9 cellular contexts compared by ENCODE assay signal in genomic region chr18:54294274-54294673, GRCh38.
"Had no signal": no experiment of that assay in that cellular context is flagged by ENCODE, and none has a peak within 500 bp of the region (broad histone marks: within the 10 kb centered on the region; RNA-seq: fewer than 3 reads in every experiment).

No MANE protein-coding gene starts in this region.

- H3K9ac ChIP-seq: GM23248 had no signal

- H3K9me3 ChIP-seq: HAP-1 had no signal

- DNase-seq: GM23248, GOT3, H7, HFFc6, Kasumi-1, KG1 had no signal

- H3K4me3 ChIP-seq: GM23248, HAP-1 had no signal

- H3K27ac ChIP-seq: GM23248, HL-60 had no signal

- H2AFZ ChIP-seq: GM23248 had no signal

- ATAC-seq: HCT116 had no signal

- H3K4me1 ChIP-seq: HAP-1 had no signal
